8 cellular contexts compared by ENCODE assay signal in genomic region chr16:10945065-10945787, GRCh38. TPM values are rescaled to one million over a fixed set of nuclear protein-coding genes. Genes with fewer than 3 reads are reported as not detected.
DNase-seq lines count a peak whose midpoint lies in the region; ATAC-seq, FAIRE-seq and TF ChIP-seq lines count a peak whose summit lies in the region.

No MANE protein-coding gene starts in this region.

- intact Hi-C loops in CD14-positive monocyte (cut with micrococcal nuclease) = loop anchor here (10.0 kb wide), 2 partner anchors 200 to 970 kb away; partner anchors contain the start of genes GSPT1 (in 1 of the 2) and NUBP1 (in 1 of the 2)

- TF ChIP-seq CTCF in CD14-positive monocyte (IDR thresholded peaks at IDR 0.05) (no peak), neural crest cell (conservative IDR thresholded peaks at IDR 0.05) (no peak)

- peaks cover 3% of the 10 kb centered on the region; the same call in 1 of the 2 replicates for H3K36me3 ChIP-seq in MG63
- H3K36me3 ChIP-seq in effector memory CD4-positive, alpha-beta T cell (ENCODE audit: control insufficient read depth, insufficient read depth, low read length) = no peaks in the 10 kb centered on the region

- H3K4me3 Mint-ChIP-seq in CD14-positive monocyte (peak overlapping the region; percentile 84 to 90), neural crest cell (peak overlapping the region; percentile 91)

- H3K27me3 Mint-ChIP-seq in CD14-positive monocyte (ENCODE audit: low read depth in 3 of 3) (peaks cover 3 to 7% (median 4%) of the 10 kb centered on the region in 3 donors), neural crest cell (ENCODE audit: low read depth) (no peaks in the 10 kb centered on the region)

- H3K36me3 Mint-ChIP-seq in CD14-positive monocyte (peaks cover under 1 to 4% of the 10 kb centered on the region in 2 donors), neural crest cell (ENCODE audit: low read depth) (no peaks in the 10 kb centered on the region)

- H3K27ac Mint-ChIP-seq in CD14-positive monocyte = peak overlapping the region in 5 of 7 donors; percentile 13 to 89 (median 82)
- no peak overlapping the region for H3K27ac Mint-ChIP-seq in neural crest cell (ENCODE audit: unreplicated experiment)

- no peak for ATAC-seq in GM19023 (IDR thresholded peaks at IDR 0.05; ENCODE audit: unreplicated experiment)
- ATAC-seq in HG03025 (IDR thresholded peaks at IDR 0.05; ENCODE audit: low FRiP score, unreplicated experiment) = no peak

- no peaks in the 10 kb centered on the region for H3K9me3 ChIP-seq in MG63
- no peaks in the 10 kb centered on the region for H3K9me3 ChIP-seq in effector memory CD4-positive, alpha-beta T cell (ENCODE audit: control insufficient read depth, low read length)

- no peak for FAIRE-seq in HTR-8/SVneo (lab: Jason Lieb, UNC)

- no peaks in the 10 kb centered on the region for H3K27me3 ChIP-seq in MG63
- no peaks in the 10 kb centered on the region for H3K27me3 ChIP-seq in effector memory CD4-positive, alpha-beta T cell (replicated peaks; ENCODE audit: control insufficient read depth, insufficient read depth, low read length, poor library complexity, severe bottlenecking)

- H3K4me1 Mint-ChIP-seq in CD14-positive monocyte (peaks cover 60% of the 10 kb centered on the region), neural crest cell (peaks cover 31% of the 10 kb centered on the region)

- H3K4me1 ChIP-seq in effector memory CD4-positive, alpha-beta T cell (ENCODE audit: control insufficient read depth, insufficient read depth, low read length, poor library complexity, severe bottlenecking) = peaks cover 35% of the 10 kb centered on the region

- H3K4me3 ChIP-seq in MG63 = peak overlapping the region; percentile 96
- H3K4me3 ChIP-seq in effector memory CD4-positive, alpha-beta T cell (ENCODE audit: insufficient read depth, low read depth, low read length, poor library complexity, severe bottlenecking) = peak overlapping the region; percentile 94

- peak overlapping the region; percentile 60 for H3K27ac ChIP-seq in effector memory CD4-positive, alpha-beta T cell (ENCODE audit: insufficient read depth, low read length, poor library complexity, severe bottlenecking)

- H3K9me3 Mint-ChIP-seq in CD14-positive monocyte (peaks cover 0 to 2% (median 0%) of the 10 kb centered on the region in 7 donors), neural crest cell (no peaks in the 10 kb centered on the region)

- no peak for DNase-seq in CD14-positive monocyte (ENCODE audit: low spot score)
- no peak for DNase-seq in MG63
- no peak for DNase-seq in effector memory CD4-positive, alpha-beta T cell
- no peak for DNase-seq in neural crest cell (ENCODE audit: low read depth, low spot score)
- DNase-seq in HTR-8/SVneo (ENCODE audit: insufficient read length, low spot score) = no peak
- DNase-seq in stimulated activated CD4-positive, alpha-beta T cell treated with anti-CD3 and anti-CD28 coated beads, Interleukin-2, amount 100 ng/mL, for 24 hours = no peak

RNA-seq across cellular contexts. Expression of gene CLEC16A, which starts 0.9 kb away (rescaled TPM):
- polyA plus RNA-seq in CD14-positive monocyte = 1 to 10 TPM; 3.4 to 5.8 TPM
- 6.2 and 11.5 TPM in 2 replicates for total RNA-seq in MG63 (2014; rRNA removed; shearing (Covaris generic); ENCODE audit: low replicate concordance)
- total RNA-seq in neural crest cell = 21.3 and 26.0 TPM in 2 replicates

RNA-seq across cellular contexts. Expression of gene DEXI, which starts 3.0 kb away (rescaled TPM):
- polyA plus RNA-seq in CD14-positive monocyte = 10 to 100 TPM in 1 of 2 donors, 1 to 10 TPM in 1; 6.8 to 10.8 TPM
- 64.1 and 87.2 TPM in 2 replicates for total RNA-seq in MG63 (2014; rRNA removed; shearing (Covaris generic); ENCODE audit: low replicate concordance)
- total RNA-seq in neural crest cell = 35.6 and 38.3 TPM in 2 replicates
